9 cellular contexts compared by ENCODE assay signal in the genomic region with DNA sequence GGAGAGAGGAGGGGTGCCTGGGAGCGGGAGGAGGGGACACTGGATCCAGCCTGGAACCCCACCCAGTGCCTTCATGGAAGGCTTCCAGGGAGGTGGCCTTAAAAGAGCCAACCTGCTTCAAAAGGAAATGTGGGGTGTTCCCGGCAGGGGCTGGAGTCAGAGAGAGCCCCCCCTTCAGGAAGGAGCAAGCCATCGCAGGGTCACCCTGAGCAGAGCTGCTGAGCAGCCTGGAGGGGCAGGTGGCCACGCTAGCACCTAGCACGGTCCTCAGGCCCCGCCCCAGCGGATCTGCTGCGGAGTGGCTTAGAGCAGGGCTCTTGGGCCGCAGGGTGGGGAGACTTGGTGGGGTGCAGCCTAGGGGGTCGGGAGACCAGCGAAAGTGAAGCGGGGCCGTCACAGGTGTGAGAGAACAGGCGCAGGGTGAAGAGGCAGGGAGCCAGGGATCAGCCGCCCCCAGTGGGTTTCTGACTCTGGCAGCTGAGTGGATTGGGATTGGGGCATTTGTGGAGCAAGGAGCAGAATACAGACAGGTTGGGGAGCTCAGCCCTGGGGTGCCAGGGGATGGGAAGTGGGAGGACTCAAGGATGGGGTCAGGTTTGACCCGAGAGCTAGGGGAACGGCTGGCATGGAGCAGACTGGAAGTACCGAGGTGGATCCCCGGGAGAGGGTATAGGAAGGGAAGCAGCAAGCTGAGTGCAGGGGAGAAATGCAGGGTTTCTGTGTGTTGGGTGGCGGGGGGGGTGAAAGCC. TPM values are rescaled to one million over a fixed set of nuclear protein-coding genes. Genes with fewer than 3 reads are reported as not detected.
DNase-seq lines count a peak whose midpoint lies in the region; ATAC-seq, FAIRE-seq and TF ChIP-seq lines count a peak whose summit lies in the region.
"Had no signal": no experiment of that assay in that cellular context is flagged by ENCODE, and none has a peak within 500 bp of the region (broad histone marks: within the 10 kb centered on the region; RNA-seq: fewer than 3 reads in every experiment).

No MANE protein-coding gene starts in this region.

- H3K9me3 ChIP-seq in keratinocyte (ENCODE audit: control insufficient read depth, low read depth, low read length): no peaks in the 10 kb centered on the region

- no peaks in the 10 kb centered on the region for H3K9me1 ChIP-seq in keratinocyte (ENCODE audit: control insufficient read depth, extremely low read depth, insufficient read depth, low read length)

- TF ChIP-seq POLR2A in GM12891 (IDR thresholded peaks at IDR 0.05; ENCODE audit: low read depth, low read length): no peak
- no peak for TF ChIP-seq POLR2A in lower leg skin (IDR thresholded peaks at IDR 0.05)

- no peaks in the 10 kb centered on the region for H3K79me2 ChIP-seq in keratinocyte (ENCODE audit: control insufficient read depth, insufficient read depth, low read length)

- no peak overlapping the region for H3K4me2 ChIP-seq in keratinocyte (ENCODE audit: control insufficient read depth, extremely low read depth, insufficient read depth, low read depth, low read length)

- intact Hi-C loops in activated CD8-positive, alpha-beta T cell treated with anti-CD3 and anti-CD28 coated beads for 36 hours (cut with micrococcal nuclease): no loop called here
- intact Hi-C loops in activated T-helper 2 cell treated with anti-CD3 and anti-CD28 coated beads, Interferon-gamma antibody, Interleukin-2, Interleukin-4, amounts not matched to agents 10 μg/mL and 5 μg/mL and 100 μg/mL, durations not matched to agents 14 hours and 24 hours and 36 hours (cut with micrococcal nuclease): no loop called here
- intact Hi-C loops in lower leg skin (cut with DNase I; ENCODE audit: low total_unique reads): no loop called here

- peaks cover 31% of the 10 kb centered on the region for H3K4me1 ChIP-seq in keratinocyte (ENCODE audit: control insufficient read depth, extremely low read depth, insufficient read depth, low read length)

- TF ChIP-seq CTCF in AG09319 (IDR thresholded peaks at IDR 0.05; ENCODE audit: low read depth, low read length) (peak; percentile 10), keratinocyte (optimal IDR thresholded peaks at IDR 0.05 in 1 of 3, IDR thresholded peaks at IDR 0.05 in 1 of 3, conservative IDR thresholded peaks at IDR 0.05 in 1 of 3; ENCODE audit: extremely low read depth in 1 of 3, insufficient read depth in 2 of 3, low read length in 3 of 3) (peak in 2 of 3 experiments; percentile 34 to 38), lower leg skin (IDR thresholded peaks at IDR 0.05) (no peak)
- peak; percentile 45 for TF ChIP-seq CTCF in activated CD8-positive, alpha-beta T cell treated with anti-CD3 and anti-CD28 coated beads for 36 hours (IDR thresholded peaks at IDR 0.05)

- no peak overlapping the region for H3K4me3 ChIP-seq in keratinocyte (ENCODE audit: control insufficient read depth in 2 of 3, extremely low read depth in 1 of 3, insufficient read depth in 2 of 3, low read depth in 1 of 3, low read length in 3 of 3)
- no peak overlapping the region for H3K4me3 ChIP-seq in lower leg skin (ENCODE audit: low read depth, poor library complexity, severe bottlenecking)

- H4K20me1 ChIP-seq in keratinocyte (ENCODE audit: control insufficient read depth, extremely low read depth, insufficient read depth, low read length): no peaks in the 10 kb centered on the region

- CTCF ChIA-PET in activated CD8-positive, alpha-beta T cell treated with anti-CD3 and anti-CD28 coated beads for 36 hours (lab: Charles Lee): interaction anchor here (0.6 to 1.1 kb wide), 3 partner anchors 9 to 39 kb away, joined by 3 read pairs; partner anchors contain the start of gene BBLN

- no peak for DNase-seq in AG09319 (ENCODE audit: extremely low read depth, low read depth)
- DNase-seq in GM12891 (ENCODE audit: insufficient read length, low spot score): peak; percentile 60
- peak; percentile 25 for DNase-seq in activated CD8-positive, alpha-beta T cell treated with anti-CD3 and anti-CD28 coated beads for 36 hours
- no peak for DNase-seq in keratinocyte (ENCODE audit: low read depth, low spot score)
- no peak for DNase-seq in activated T-helper 2 cell treated with anti-CD3 and anti-CD28 coated beads, Interferon-gamma antibody, Interleukin-2, Interleukin-4, amounts not matched to agents 10 μg/mL and 5 μg/mL and 100 μg/mL, durations not matched to agents 14 hours and 24 hours and 36 hours (ENCODE audit: low spot score)
- no peak for DNase-seq in lower leg skin (ENCODE audit: low spot score in 2 of 2)
- no peak for DNase-seq in RCC 7860 (ENCODE audit: low spot score)
- DNase-seq: anterior cingulate cortex had no signal

- H3K36me3 Mint-ChIP-seq in activated CD8-positive, alpha-beta T cell treated with anti-CD3 and anti-CD28 coated beads for 36 hours (ENCODE audit: low read depth): no peaks in the 10 kb centered on the region
- no peaks in the 10 kb centered on the region for H3K36me3 Mint-ChIP-seq in activated T-helper 2 cell treated with anti-CD3 and anti-CD28 coated beads, Interferon-gamma antibody, Interleukin-2, Interleukin-4, amounts not matched to agents 10 μg/mL and 5 μg/mL and 100 μg/mL, durations not matched to agents 14 hours and 24 hours and 36 hours (ENCODE audit: low read depth)

- no peaks in the 10 kb centered on the region for H3K9me3 Mint-ChIP-seq in activated CD8-positive, alpha-beta T cell treated with anti-CD3 and anti-CD28 coated beads for 36 hours
- no peaks in the 10 kb centered on the region for H3K9me3 Mint-ChIP-seq in activated T-helper 2 cell treated with anti-CD3 and anti-CD28 coated beads, Interferon-gamma antibody, Interleukin-2, Interleukin-4, amounts not matched to agents 10 μg/mL and 5 μg/mL and 100 μg/mL, durations not matched to agents 14 hours and 24 hours and 36 hours

- H2AFZ ChIP-seq in keratinocyte (ENCODE audit: control insufficient read depth, low read length): no peak overlapping the region

- no peak overlapping the region for H3K9ac ChIP-seq in keratinocyte (ENCODE audit: control insufficient read depth, extremely low read depth, insufficient read depth, low read length)

- dilution Hi-C loops in keratinocyte (cut with MboI; ENCODE audit: extremely low pct_ligation_motif_present, low sequenced_read_pairs): no loop called here

- WGBS in lower leg skin, 2 donors: 71 to 77% methylated on average over 20 of the region's 20 CpGs

- no peak overlapping the region for H3K4me3 Mint-ChIP-seq in activated CD8-positive, alpha-beta T cell treated with anti-CD3 and anti-CD28 coated beads for 36 hours
- H3K4me3 Mint-ChIP-seq in activated T-helper 2 cell treated with anti-CD3 and anti-CD28 coated beads, Interferon-gamma antibody, Interleukin-2, Interleukin-4, amounts not matched to agents 10 μg/mL and 5 μg/mL and 100 μg/mL, durations not matched to agents 14 hours and 24 hours and 36 hours (ENCODE audit: low read depth): no peak overlapping the region

- no peaks in the 10 kb centered on the region for H3K36me3 ChIP-seq in keratinocyte (ENCODE audit: control insufficient read depth in 2 of 2, extremely low read depth in 1 of 2, insufficient read depth in 2 of 2, low read length in 2 of 2)

- no peaks in the 10 kb centered on the region for H3K27me3 Mint-ChIP-seq in activated CD8-positive, alpha-beta T cell treated with anti-CD3 and anti-CD28 coated beads for 36 hours
- no peaks in the 10 kb centered on the region for H3K27me3 Mint-ChIP-seq in activated T-helper 2 cell treated with anti-CD3 and anti-CD28 coated beads, Interferon-gamma antibody, Interleukin-2, Interleukin-4, amounts not matched to agents 10 μg/mL and 5 μg/mL and 100 μg/mL, durations not matched to agents 14 hours and 24 hours and 36 hours (ENCODE audit: low read depth)

- FAIRE-seq in GM12891 (lab: Jason Lieb, UNC) (no peak), keratinocyte (lab: Jason Lieb, UNC) (no peak), RCC 7860 (lab: Jason Lieb, UNC) (no peak)

- no peaks in the 10 kb centered on the region for H3K4me1 Mint-ChIP-seq in activated CD8-positive, alpha-beta T cell treated with anti-CD3 and anti-CD28 coated beads for 36 hours (ENCODE audit: low read depth)
- peaks cover 3% of the 10 kb centered on the region for H3K4me1 Mint-ChIP-seq in activated T-helper 2 cell treated with anti-CD3 and anti-CD28 coated beads, Interferon-gamma antibody, Interleukin-2, Interleukin-4, amounts not matched to agents 10 μg/mL and 5 μg/mL and 100 μg/mL, durations not matched to agents 14 hours and 24 hours and 36 hours (ENCODE audit: low read depth)

- ATAC-seq in activated CD8-positive, alpha-beta T cell treated with anti-CD3 and anti-CD28 coated beads for 36 hours: peak; percentile 89
- no peak for ATAC-seq in HG03442 (IDR thresholded peaks at IDR 0.05; ENCODE audit: unreplicated experiment)

- H3K27ac ChIP-seq in keratinocyte (ENCODE audit: control insufficient read depth, insufficient read depth, low read length): no peak overlapping the region

- no peaks in the 10 kb centered on the region for H3K27me3 ChIP-seq in keratinocyte (ENCODE audit: control insufficient read depth, extremely low read depth, insufficient read depth, low read length)

- POLR2A ChIA-PET in activated CD8-positive, alpha-beta T cell treated with anti-CD3 and anti-CD28 coated beads for 36 hours (lab: Charles Lee): interaction anchor here (1.4 kb wide), 1 partner anchor 9 kb away, joined by 3 read pairs; the partner anchor contains the start of gene BBLN

- H3K27ac Mint-ChIP-seq in activated CD8-positive, alpha-beta T cell treated with anti-CD3 and anti-CD28 coated beads for 36 hours: no peak overlapping the region
- H3K27ac Mint-ChIP-seq in activated T-helper 2 cell treated with anti-CD3 and anti-CD28 coated beads, Interferon-gamma antibody, Interleukin-2, Interleukin-4, amounts not matched to agents 10 μg/mL and 5 μg/mL and 100 μg/mL, durations not matched to agents 14 hours and 24 hours and 36 hours: no peak overlapping the region

RNA-seq across cellular contexts. Expression of gene LCN2, which starts 1.5 kb away (rescaled TPM):
- polyA plus RNA-seq in GM12891 (2012; ENCODE audit: low read depth, missing spikeins): not detected
- total RNA-seq in activated CD8-positive, alpha-beta T cell treated with anti-CD3 and anti-CD28 coated beads for 36 hours: not detected
- polyA plus RNA-seq in keratinocyte: 28.9 to 77.4 TPM (median 67.4 TPM) in 3 replicates
- 191 TPM for polyA plus RNA-seq in keratinocyte (2011; ENCODE audit: low read depth)
- polyA plus RNA-seq in keratinocyte (2011; cell fraction: cytosol; rRNA removed): 131 and 203 TPM in 2 replicates
- polyA plus RNA-seq in keratinocyte (2011; cell fraction: nucleus; rRNA removed): 209 and 300 TPM in 2 replicates
- 59.4 and 461 TPM in 2 replicates for polyA plus RNA-seq in keratinocyte (2012; ENCODE audit: low replicate concordance)
- 24.6 to 108 TPM (median 50.3 TPM) in 3 replicates for polyA minus RNA-seq in keratinocyte
- 101 TPM for polyA minus RNA-seq in keratinocyte (2011; cell fraction: cytosol; rRNA and poly(A)+ RNA removed)
- 71.9 and 103 TPM in 2 replicates for polyA minus RNA-seq in keratinocyte (2011; cell fraction: nucleus; rRNA and poly(A)+ RNA removed)
- total RNA-seq in activated T-helper 2 cell treated with anti-CD3 and anti-CD28 coated beads, Interferon-gamma antibody, Interleukin-2, Interleukin-4, amounts not matched to agents 10 μg/mL and 5 μg/mL and 100 μg/mL, durations not matched to agents 14 hours and 24 hours and 36 hours: not detected in 2 replicates
- 10 to 100 TPM in 2 of 4 donors, 1 to 10 TPM in 2; 3.7 to 33.8 (median 19.1) TPM for total RNA-seq in lower leg skin

RNA-seq across cellular contexts. Expression of gene BBLN, which starts 9.3 kb away (rescaled TPM):
- polyA plus RNA-seq in GM12891 (2012; ENCODE audit: low read depth, missing spikeins): 135 TPM
- 100 to 1,000 TPM; 127 to 132 TPM for total RNA-seq in activated CD8-positive, alpha-beta T cell treated with anti-CD3 and anti-CD28 coated beads for 36 hours
- 35.9 to 89.0 TPM (median 50.9 TPM) in 3 replicates for polyA plus RNA-seq in keratinocyte
- polyA plus RNA-seq in keratinocyte (2011; ENCODE audit: low read depth): 10.4 TPM
- 52.8 and 158 TPM in 2 replicates for polyA plus RNA-seq in keratinocyte (2011; cell fraction: cytosol; rRNA removed)
- polyA plus RNA-seq in keratinocyte (2011; cell fraction: nucleus; rRNA removed): 24.0 and 27.2 TPM in 2 replicates
- 69.5 and 195 TPM in 2 replicates for polyA plus RNA-seq in keratinocyte (2012; ENCODE audit: low replicate concordance)
- 8.2 to 24.0 TPM (median 11.0 TPM) in 3 replicates for polyA minus RNA-seq in keratinocyte
- polyA minus RNA-seq in keratinocyte (2011; cell fraction: cytosol; rRNA and poly(A)+ RNA removed): 158 TPM
- 15.7 and 17.5 TPM in 2 replicates for polyA minus RNA-seq in keratinocyte (2011; cell fraction: nucleus; rRNA and poly(A)+ RNA removed)
- total RNA-seq in activated T-helper 2 cell treated with anti-CD3 and anti-CD28 coated beads, Interferon-gamma antibody, Interleukin-2, Interleukin-4, amounts not matched to agents 10 μg/mL and 5 μg/mL and 100 μg/mL, durations not matched to agents 14 hours and 24 hours and 36 hours: 93.8 and 103 TPM in 2 replicates
- total RNA-seq in lower leg skin: 100 to 1,000 TPM; 288 to 606 (median 392) TPM

RNA-seq across cellular contexts. Expression of gene PTGES2, which starts 23.2 kb away (rescaled TPM):
- 45.3 TPM for polyA plus RNA-seq in GM12891 (2012; ENCODE audit: low read depth, missing spikeins)
- total RNA-seq in activated CD8-positive, alpha-beta T cell treated with anti-CD3 and anti-CD28 coated beads for 36 hours: 10 to 100 TPM; 40.8 to 49.5 TPM
- 61.3 to 71.3 TPM (median 68.7 TPM) in 3 replicates for polyA plus RNA-seq in keratinocyte
- polyA plus RNA-seq in keratinocyte (2011; ENCODE audit: low read depth): 12.9 TPM
- polyA plus RNA-seq in keratinocyte (2011; cell fraction: cytosol; rRNA removed): 40.6 and 68.8 TPM in 2 replicates
- 71.2 and 78.4 TPM in 2 replicates for polyA plus RNA-seq in keratinocyte (2011; cell fraction: nucleus; rRNA removed)
- 26.6 and 60.0 TPM in 2 replicates for polyA plus RNA-seq in keratinocyte (2012; ENCODE audit: low replicate concordance)
- polyA minus RNA-seq in keratinocyte: 48.2 to 64.8 TPM (median 49.7 TPM) in 3 replicates
- polyA minus RNA-seq in keratinocyte (2011; cell fraction: cytosol; rRNA and poly(A)+ RNA removed): 79.8 TPM
- polyA minus RNA-seq in keratinocyte (2011; cell fraction: nucleus; rRNA and poly(A)+ RNA removed): 30.1 and 30.7 TPM in 2 replicates
- total RNA-seq in activated T-helper 2 cell treated with anti-CD3 and anti-CD28 coated beads, Interferon-gamma antibody, Interleukin-2, Interleukin-4, amounts not matched to agents 10 μg/mL and 5 μg/mL and 100 μg/mL, durations not matched to agents 14 hours and 24 hours and 36 hours: 67.8 and 77.6 TPM in 2 replicates
- total RNA-seq in lower leg skin: 10 to 100 TPM; 32.6 to 66.5 (median 56.3) TPM

RNA-seq across cellular contexts. Expression of gene CIZ1, which starts 40.6 kb away (rescaled TPM):
- 43.1 TPM for polyA plus RNA-seq in GM12891 (2012; ENCODE audit: low read depth, missing spikeins)
- 10 to 100 TPM; 75.7 to 77.1 TPM for total RNA-seq in activated CD8-positive, alpha-beta T cell treated with anti-CD3 and anti-CD28 coated beads for 36 hours
- polyA plus RNA-seq in keratinocyte: 23.5 to 30.9 TPM (median 28.1 TPM) in 3 replicates
- 102 TPM for polyA plus RNA-seq in keratinocyte (2011; ENCODE audit: low read depth)
- 24.6 and 44.2 TPM in 2 replicates for polyA plus RNA-seq in keratinocyte (2011; cell fraction: cytosol; rRNA removed)
- polyA plus RNA-seq in keratinocyte (2011; cell fraction: nucleus; rRNA removed): 61.0 and 78.9 TPM in 2 replicates
- 68.4 and 90.5 TPM in 2 replicates for polyA plus RNA-seq in keratinocyte (2012; ENCODE audit: low replicate concordance)
- 47.5 to 170 TPM (median 51.2 TPM) in 3 replicates for polyA minus RNA-seq in keratinocyte
- polyA minus RNA-seq in keratinocyte (2011; cell fraction: cytosol; rRNA and poly(A)+ RNA removed): 52.4 TPM
- 21.5 and 21.9 TPM in 2 replicates for polyA minus RNA-seq in keratinocyte (2011; cell fraction: nucleus; rRNA and poly(A)+ RNA removed)
- total RNA-seq in activated T-helper 2 cell treated with anti-CD3 and anti-CD28 coated beads, Interferon-gamma antibody, Interleukin-2, Interleukin-4, amounts not matched to agents 10 μg/mL and 5 μg/mL and 100 μg/mL, durations not matched to agents 14 hours and 24 hours and 36 hours: 150 TPM in 2 replicates
- total RNA-seq in lower leg skin: 100 to 1,000 TPM in 1 of 4 donors, 10 to 100 TPM in 3; 71.6 to 135 (median 83.9) TPM

RNA-seq across cellular contexts. Expression of gene DNM1, which starts 52.4 kb away (rescaled TPM):
- 0.31 TPM for polyA plus RNA-seq in GM12891 (2012; ENCODE audit: low read depth, missing spikeins)
- total RNA-seq in activated CD8-positive, alpha-beta T cell treated with anti-CD3 and anti-CD28 coated beads for 36 hours: under 1 TPM; 0.36 to 0.59 TPM
- polyA plus RNA-seq in keratinocyte: 0.25 to 0.34 TPM (median 0.31 TPM) in 3 replicates
- polyA plus RNA-seq in keratinocyte (2011; ENCODE audit: low read depth): 1.6 TPM
- polyA plus RNA-seq in keratinocyte (2011; cell fraction: cytosol; rRNA removed): 0.06 and 0.13 TPM in 2 replicates
- polyA plus RNA-seq in keratinocyte (2011; cell fraction: nucleus; rRNA removed): 1.1 and 2.1 TPM in 2 replicates
- polyA plus RNA-seq in keratinocyte (2012; ENCODE audit: low replicate concordance): 0.60 and 1.5 TPM in 2 replicates
- 0.59 to 0.96 TPM (median 0.64 TPM) in 3 replicates for polyA minus RNA-seq in keratinocyte
- 0.38 TPM for polyA minus RNA-seq in keratinocyte (2011; cell fraction: cytosol; rRNA and poly(A)+ RNA removed)
- 0.53 and 0.93 TPM in 2 replicates for polyA minus RNA-seq in keratinocyte (2011; cell fraction: nucleus; rRNA and poly(A)+ RNA removed)
- total RNA-seq in activated T-helper 2 cell treated with anti-CD3 and anti-CD28 coated beads, Interferon-gamma antibody, Interleukin-2, Interleukin-4, amounts not matched to agents 10 μg/mL and 5 μg/mL and 100 μg/mL, durations not matched to agents 14 hours and 24 hours and 36 hours: 0.90 and 2.4 TPM in 2 replicates
- 10 to 100 TPM in 1 of 4 donors, 1 to 10 TPM in 3; 6.9 to 11.4 (median 9.0) TPM for total RNA-seq in lower leg skin

Comparison
In these comparisons a context has a peak if more than half of its experiments do, and no peak if none do; other contexts are left out.
1. DNase-seq: peak in GM12891 (single experiment) and activated CD8-positive, alpha-beta T cell treated with anti-CD3 and anti-CD28 coated beads for 36 hours (single experiment); none in AG09319 (single experiment), keratinocyte (single experiment), activated T-helper 2 cell treated with anti-CD3 and anti-CD28 coated beads, Interferon-gamma antibody, Interleukin-2, Interleukin-4, amounts not matched to agents 10 μg/mL and 5 μg/mL and 100 μg/mL, durations not matched to agents 14 hours and 24 hours and 36 hours (single experiment), lower leg skin (0 of 2) and RCC 7860 (single experiment).
2. CTCF ChIP-seq: peak in AG09319 (single experiment), activated CD8-positive, alpha-beta T cell treated with anti-CD3 and anti-CD28 coated beads for 36 hours (single experiment) and keratinocyte (2 of 3); none in lower leg skin (0 of 3).